In genomic region chr15:38563723-38564519, GRCh38 we compare ENCODE assay signal across 9 cellular contexts. TPM values are rescaled to one million over a fixed set of nuclear protein-coding genes. Genes with fewer than 3 reads are reported as not detected.
DNase-seq lines count a peak whose midpoint lies in the region; ATAC-seq and TF ChIP-seq lines count a peak whose summit lies in the region.
"Had no signal": no experiment of that assay in that cellular context is flagged by ENCODE, and none has a peak within 500 bp of the region (broad histone marks: within the 10 kb centered on the region; RNA-seq: fewer than 3 reads in every experiment).

No MANE protein-coding gene starts in this region.

- H3K36me3 ChIP-seq in SJSA1 (no peaks in the 10 kb centered on the region), heart left ventricle (no peaks in the 10 kb centered on the region)

- intact Hi-C loops in heart left ventricle (cut with DNase I): loop anchor here in 9 of 10 donors (1.0 to 10.0 kb wide), 13 partner anchors 58 to 123 kb away; no protein-coding TSS in a partner anchor
- intact Hi-C loops in posterior cingulate gyrus (cut with DNase I): loop anchor here (2.0 to 10.0 kb wide), 2 partner anchors 61 to 119 kb away; no protein-coding TSS in a partner anchor

- ATAC-seq in GM19372 (IDR thresholded peaks at IDR 0.05; ENCODE audit: low read depth, unreplicated experiment): peak; percentile 54
- peak; percentile 34 for ATAC-seq in HG03469 (IDR thresholded peaks at IDR 0.05; ENCODE audit: unreplicated experiment)
- ATAC-seq in heart left ventricle: peak in 3 of 4 donors; percentile 85 to 95 (median 89)

- H3K27ac ChIP-seq in SJSA1 (no peak overlapping the region), heart left ventricle (peak overlapping the region in 3 of 12 donors; percentile 25 to 83 (median 26))
- H3K27ac ChIP-seq: epithelial cell of prostate had no signal

- DNase-seq in CD1c-positive myeloid dendritic cell (ENCODE audit: extremely low spot score) (peak; percentile 85), SJSA1 (ENCODE audit: low read depth in 1 of 2, low spot score in 2 of 2) (peak; percentile 48 to 54), heart left ventricle (peak; percentile 49 to 86 (median 67)), posterior cingulate gyrus (peak; percentile 58 to 96 (median 78)), ureter (ENCODE audit: low spot score) (peak; percentile 64)
- DNase-seq in activated naive CD4-positive, alpha-beta T cell treated with anti-CD3 and anti-CD28 coated beads, Interleukin-2, amount 50 U/mL, for 16 hours: peak; percentile 91

- TF ChIP-seq POLR2A in heart left ventricle (IDR thresholded peaks at IDR 0.05): no peak

- H3K4me1 ChIP-seq in SJSA1 (replicated peaks): peaks cover 12% of the 10 kb centered on the region
- peaks cover 0 to 20% (median 5%) of the 10 kb centered on the region in 12 donors for H3K4me1 ChIP-seq in heart left ventricle

- H3K9me3 ChIP-seq in SJSA1 (replicated peaks) (no peaks in the 10 kb centered on the region; the same call in 1 of the 2 replicates), heart left ventricle (no peaks in the 10 kb centered on the region)

- H3K4me3 ChIP-seq in SJSA1: peak overlapping the region; percentile 43
- H3K4me3 ChIP-seq in heart left ventricle: peak overlapping the region; percentile 37 to 70 (median 56)

- peaks cover 31% of the 10 kb centered on the region for H3K27me3 ChIP-seq in SJSA1 (replicated peaks)
- peaks cover 0 to 25% (median 5%) of the 10 kb centered on the region in 9 donors for H3K27me3 ChIP-seq in heart left ventricle

- WGBS in heart left ventricle, 4 donors: 9 to 49% (median 18%) methylated on average over 13 to 59 of the region's 59 CpGs

- TF ChIP-seq CTCF in heart left ventricle (IDR thresholded peaks at IDR 0.05): peak; percentile 80 to 91 (median 86)

RNA-seq across cellular contexts. Expression of gene RASGRP1, which starts 0.7 kb away (rescaled TPM):
- total RNA-seq in SJSA1 (2014; rRNA removed; shearing (Covaris generic)): not detected in 2 replicates
- total RNA-seq in heart left ventricle: 1 to 10 TPM in 4 of 9 donors, under 1 TPM in 4, not detected in 1; 0.14 to 5.5 (median 0.85) TPM
- under 1 TPM; 0.03 to 0.04 TPM for polyA plus RNA-seq in heart left ventricle
- 1.8 TPM for total RNA-seq in ureter

Comparison
In these comparisons a context has a peak if more than half of its experiments do, and no peak if none do; other contexts are left out.
1. ATAC-seq: peak in every context shown above with its lines; median percentile 89 in heart left ventricle; 54 in GM19372; 34 in HG03469.